ENCODE assay signal across 11 cellular contexts in the genomic region with DNA sequence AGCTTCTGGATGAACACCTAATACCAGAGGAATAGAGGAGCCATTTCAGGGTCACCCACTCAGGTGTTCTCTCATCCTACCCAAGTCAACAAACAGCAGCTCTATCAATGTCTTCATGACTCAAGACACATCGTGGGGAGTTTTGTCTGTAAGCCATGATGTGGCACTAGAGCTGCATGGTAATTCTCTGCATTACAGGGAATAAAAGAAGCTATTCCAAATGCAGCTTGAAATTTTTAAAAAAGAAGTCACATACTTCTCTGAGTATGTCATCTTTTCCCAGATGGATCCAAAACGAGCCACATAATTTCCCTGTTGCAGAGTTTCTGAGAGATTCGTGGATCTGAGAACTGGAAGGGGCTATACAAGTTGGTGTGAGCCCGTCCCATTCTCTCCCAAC. TPM values are rescaled to one million over a fixed set of nuclear protein-coding genes. Genes with fewer than 3 reads are reported as not detected.
A peak's percentile ranks its signal among the peaks of the same experiment; 100 is the strongest.
DNase-seq lines count a peak whose midpoint lies in the region; ATAC-seq and TF ChIP-seq lines count a peak whose summit lies in the region.
"Had no signal": no experiment of that assay in that cellular context is flagged by ENCODE, and none has a peak within 500 bp of the region (broad histone marks: within the 10 kb centered on the region; RNA-seq: fewer than 3 reads in every experiment).

No MANE protein-coding gene starts in this region.

- no peaks in the 10 kb centered on the region for H3K9me3 ChIP-seq in heart left ventricle

- H3K4me3 ChIP-seq in heart left ventricle, result no peak overlapping the region
- no peak overlapping the region for H3K4me3 ChIP-seq in WI38 (ENCODE audit: low read depth, low read length)

- H3K4me1 ChIP-seq in heart left ventricle, result no peaks in the 10 kb centered on the region

- intact Hi-C loops in heart left ventricle (cut with DNase I), result loop anchor here in 5 of 10 donors (10.0 kb wide), 2 partner anchors 94 to 214 kb away; partner anchors contain the start of genes LRRC49 (in 2 of the 5) and THAP10 (in 2 of the 5)
- intact Hi-C loops in Right ventricle myocardium inferior (cut with DNase I), result no loop called here

- peaks cover 0 to 3% (median 0%) of the 10 kb centered on the region in 9 donors for H3K27me3 ChIP-seq in heart left ventricle

- no peak overlapping the region for H3K27ac ChIP-seq in heart left ventricle

- TF ChIP-seq POLR2A in heart left ventricle (IDR thresholded peaks at IDR 0.05), result no peak

- WGBS in heart left ventricle, 4 donors, result 63 to 71% (median 69%) methylated on average over 4 of the region's 4 CpGs

- H3K36me3 ChIP-seq in heart left ventricle, result no peaks in the 10 kb centered on the region

- no peak for DNase-seq in heart left ventricle
- DNase-seq in Right ventricle myocardium inferior (ENCODE audit: missing footprints), result no peak
- DNase-seq in fibroblast of the conjunctiva (ENCODE audit: low read depth), result peak; percentile 37
- peak; percentile 25 for DNase-seq in ureter (ENCODE audit: low spot score)
- no peak for DNase-seq in NCI-H1436 (lab: John Stamatoyannopoulos, UW)
- DNase-seq: activated gamma-delta T cell; central memory CD4-positive, alpha-beta T cell; small intestine had no signal

- ATAC-seq in heart left ventricle (no peak), Right ventricle myocardium inferior (no peak), GM21423 (IDR thresholded peaks at IDR 0.05; ENCODE audit: unreplicated experiment) (no peak), HG02763 (IDR thresholded peaks at IDR 0.05; ENCODE audit: unreplicated experiment) (no peak)

- TF ChIP-seq CTCF in heart left ventricle (IDR thresholded peaks at IDR 0.05) (peak in 7 of 12 donors; percentile 11 to 39 (median 22)), WI38 (IDR thresholded peaks at IDR 0.05; ENCODE audit: low read depth, low read length) (peak; percentile 26; the same call in 1 of the 2 replicates)

RNA-seq across cellular contexts. Expression of gene THSD4, which starts 6.1 kb away (rescaled TPM):
- 100 to 1,000 TPM in 5 of 9 donors, 10 to 100 TPM in 4; 57.4 to 206 (median 104) TPM for total RNA-seq in heart left ventricle
- polyA plus RNA-seq in heart left ventricle, result 10 to 100 TPM; 32.6 to 42.4 TPM
- total RNA-seq in Right ventricle myocardium inferior, result 73.1 TPM
- total RNA-seq in ureter, result 57.9 TPM

Comparison
In these comparisons a context has a peak if more than half of its experiments do, and no peak if none do; other contexts are left out.
1. DNase-seq: peak in fibroblast of the conjunctiva (single experiment) and ureter (single experiment); none in heart left ventricle (0 of 5), Right ventricle myocardium inferior (single experiment) and NCI-H1436 (single experiment).